12 cellular contexts compared by ENCODE assay signal in genomic region chrX:65643046-65643785, GRCh38. TPM values are rescaled to one million over a fixed set of nuclear protein-coding genes. Genes with fewer than 3 reads are reported as not detected.
DNase-seq lines count a peak whose midpoint lies in the region; ATAC-seq, FAIRE-seq and TF ChIP-seq lines count a peak whose summit lies in the region.
"Had no signal": no experiment of that assay in that cellular context is flagged by ENCODE, and none has a peak within 500 bp of the region (broad histone marks: within the 10 kb centered on the region; RNA-seq: fewer than 3 reads in every experiment).

No MANE protein-coding gene starts in this region.

- H3K4me2 ChIP-seq in astrocyte (ENCODE audit: low read length) = peak overlapping the region; percentile 18

- H3K4me3 ChIP-seq in astrocyte (ENCODE audit: insufficient read depth, low read depth, low read length) = no peak overlapping the region
- H3K4me3 ChIP-seq in subcutaneous abdominal adipose tissue (ENCODE audit: low read depth in 1 of 5, low read length in 5 of 5) = no peak overlapping the region

- H2AFZ ChIP-seq in astrocyte (ENCODE audit: low read depth, low read length) = no peak overlapping the region

- DNase-seq in H54 (ENCODE audit: insufficient read length, low spot score) = no peak
- DNase-seq in astrocyte (ENCODE audit: low read depth) = peak; percentile 48
- DNase-seq in iris pigment epithelial cell (ENCODE audit: low read depth) = peak; percentile 36
- DNase-seq in T-helper 9 cell = no peak
- DNase-seq in NCI-H1092 (lab: John Stamatoyannopoulos, UW) = no peak
- no peak for DNase-seq in activated CD4-positive, alpha-beta T cell treated with anti-CD3 and anti-CD28 coated beads, Interleukin-2, amount 50 U/mL, for 48 hours
- DNase-seq: activated CD4-positive, alpha-beta T cell treated with anti-CD3 and anti-CD28 coated beads, Interleukin-2, amount 50 U/mL, for 1 hour; NCI-H2171; stimulated activated CD4-positive, alpha-beta T cell treated with anti-CD3 and anti-CD28 coated beads, Interleukin-2, amount 100 ng/mL, for 24 hours had no signal

- H3K36me3 Mint-ChIP-seq in astrocyte (ENCODE audit: low read depth, unreplicated experiment) = no peaks in the 10 kb centered on the region
- H3K36me3 Mint-ChIP-seq: activated naive CD4-positive, alpha-beta T cell treated with anti-CD3 and anti-CD28 coated beads, Interleukin-2, amount 50 U/mL, for 72 hours had no signal

- no peaks in the 10 kb centered on the region for H3K27me3 Mint-ChIP-seq in astrocyte (ENCODE audit: low read depth, unreplicated experiment)

- H3K9ac ChIP-seq in astrocyte (ENCODE audit: low read length) (no peak overlapping the region), subcutaneous abdominal adipose tissue (ENCODE audit: low read length in 5 of 5) (no peak overlapping the region)

- H3K4me1 ChIP-seq in astrocyte (ENCODE audit: insufficient read depth, low read length) (peaks cover 16% of the 10 kb centered on the region), subcutaneous abdominal adipose tissue (ENCODE audit: control insufficient read depth in 5 of 5, insufficient read depth in 5 of 5, low read length in 5 of 5) (peaks cover 0 to 29% (median 19%) of the 10 kb centered on the region in 5 donors)

- no peak for ATAC-seq in GM21717 (IDR thresholded peaks at IDR 0.05; ENCODE audit: unreplicated experiment)

- H3K4me3 Mint-ChIP-seq in astrocyte (ENCODE audit: unreplicated experiment) = no peak overlapping the region

- H3K9me3 ChIP-seq in astrocyte (ENCODE audit: insufficient read depth, low read depth, low read length) (no peaks in the 10 kb centered on the region), subcutaneous abdominal adipose tissue (ENCODE audit: control insufficient read depth in 5 of 5, low read length in 5 of 5) (no peaks in the 10 kb centered on the region)

- H3K27me3 ChIP-seq in astrocyte (ENCODE audit: insufficient read depth, low read length) (no peaks in the 10 kb centered on the region), subcutaneous abdominal adipose tissue (ENCODE audit: control insufficient read depth in 5 of 5, insufficient read depth in 4 of 5, low read length in 5 of 5) (peaks cover 0 to 5% (median 3%) of the 10 kb centered on the region in 5 donors)

- H3K27ac ChIP-seq in astrocyte (ENCODE audit: low read depth, low read length) (no peak overlapping the region), subcutaneous abdominal adipose tissue (ENCODE audit: low read depth, low read length) (peak overlapping the region; percentile 68)

- no peak overlapping the region for H3K27ac Mint-ChIP-seq in astrocyte (ENCODE audit: unreplicated experiment)
- H3K27ac Mint-ChIP-seq: activated naive CD4-positive, alpha-beta T cell treated with anti-CD3 and anti-CD28 coated beads, Interleukin-2, amount 50 U/mL, for 72 hours had no signal

- H3K4me1 Mint-ChIP-seq in astrocyte (ENCODE audit: low read depth, unreplicated experiment) = peaks cover 7% of the 10 kb centered on the region

- H3K79me2 ChIP-seq in astrocyte (ENCODE audit: insufficient read depth, low read length) = no peaks in the 10 kb centered on the region

- no peak for TF ChIP-seq POLR2A in H54 (IDR thresholded peaks at IDR 0.05; ENCODE audit: low read depth, low read length)

- H3K36me3 ChIP-seq in astrocyte (ENCODE audit: insufficient read depth, low read length) = no peaks in the 10 kb centered on the region
- H3K36me3 ChIP-seq in subcutaneous abdominal adipose tissue (ENCODE audit: control insufficient read depth in 5 of 5, insufficient read depth in 5 of 5, low read length in 5 of 5) = no peaks in the 10 kb centered on the region

- no peaks in the 10 kb centered on the region for H4K20me1 ChIP-seq in astrocyte (ENCODE audit: insufficient read depth, low read length)

- H3K9me3 Mint-ChIP-seq in astrocyte (ENCODE audit: unreplicated experiment) = no peaks in the 10 kb centered on the region
- H3K9me3 Mint-ChIP-seq: activated naive CD4-positive, alpha-beta T cell treated with anti-CD3 and anti-CD28 coated beads, Interleukin-2, amount 50 U/mL, for 72 hours had no signal

- no peak for TF ChIP-seq CTCF in astrocyte (IDR thresholded peaks at IDR 0.05; ENCODE audit: insufficient read depth, low read depth, low read length)

- FAIRE-seq in H54 (lab: Jason Lieb, UNC) (peak; percentile 45), astrocyte (lab: Jason Lieb, UNC) (no peak)

RNA-seq across cellular contexts. Expression of gene MSN, which starts 24.2 kb away (rescaled TPM):
- total RNA-seq in astrocyte = 356 and 369 TPM in 2 replicates

Comparison
In these comparisons a context has a peak if more than half of its experiments do, and no peak if none do; other contexts are left out.
1. DNase-seq: peak in astrocyte (single experiment) and iris pigment epithelial cell (single experiment); none in H54 (single experiment), T-helper 9 cell (single experiment), NCI-H1092 (single experiment) and activated CD4-positive, alpha-beta T cell treated with anti-CD3 and anti-CD28 coated beads, Interleukin-2, amount 50 U/mL, for 48 hours (0 of 2).